8 cellular contexts compared by ENCODE assay signal in genomic region chr3:51941798-51942602, GRCh38. TPM values are rescaled to one million over a fixed set of nuclear protein-coding genes. Genes with fewer than 3 reads are reported as not detected.
DNase-seq lines count a peak whose midpoint lies in the region; ATAC-seq, FAIRE-seq and TF ChIP-seq lines count a peak whose summit lies in the region.

Gene PARP3 (plus strand): TSS chr3:51942363. CDS start chr3:51943356, 993 bp downstream.
Gene RRP9 (minus strand): TSS chr3:51941904. CDS start chr3:51941867, 37 bp downstream.

- ATAC-seq in GM21360 (IDR thresholded peaks at IDR 0.05; ENCODE audit: unreplicated experiment) = peak; percentile 88
- peak; percentile 94 for ATAC-seq in activated CD8-positive, alpha-beta memory T cell treated with anti-CD3 and anti-CD28 coated beads, Interleukin-2, amount 10 ng/mL, durations not matched to agents 7 days and 5 days

- H3K79me2 ChIP-seq in mesendoderm (ENCODE audit: control insufficient read depth, insufficient read depth, low read length) = peaks cover 27% of the 10 kb centered on the region

- peaks cover 7% of the 10 kb centered on the region for H3K4me1 Mint-ChIP-seq in Caco-2 (ENCODE audit: low read depth, unreplicated experiment)
- peaks cover 46% of the 10 kb centered on the region for H3K4me1 Mint-ChIP-seq in activated CD8-positive, alpha-beta memory T cell treated with anti-CD3 and anti-CD28 coated beads, Interleukin-2, amount 10 ng/mL, durations not matched to agents 7 days and 5 days

- H3K36me3 ChIP-seq in Caco-2 (ENCODE audit: control insufficient read depth, insufficient read depth, low read length) (no peaks in the 10 kb centered on the region; the same call in 1 of the 2 replicates), endocrine pancreas (ENCODE audit: control insufficient read depth, insufficient read depth, low read length) (peaks cover 2% of the 10 kb centered on the region), mesendoderm (ENCODE audit: control insufficient read depth, insufficient read depth, low read length) (peaks cover 4% of the 10 kb centered on the region)

- H2AK5ac ChIP-seq in mesendoderm (ENCODE audit: low read length) = peak within 1 kb of the TSS; percentile 88

- POLR2A ChIA-PET in Caco-2 (lab: Charles Lee) = interaction anchor here (0.6 to 2.2 kb wide), 4 partner anchors 32 to 54 kb away, joined by 6 to 15 read pairs (median 10); partner anchors contain the start of genes ABHD14A, ABHD14B, ACY1 and RPL29

- TF ChIP-seq CTCF in Caco-2 (IDR thresholded peaks at IDR 0.05; ENCODE audit: insufficient read depth in 1 of 2, low read depth in 1 of 2, low read length in 1 of 2, severe bottlenecking in 1 of 2, unreplicated experiment in 1 of 2) = peak; percentile 95

- H3K4me3 Mint-ChIP-seq in Caco-2 (ENCODE audit: unreplicated experiment) = peak within 1 kb of the TSS; percentile 63
- peak within 1 kb of the TSS; percentile 80 for H3K4me3 Mint-ChIP-seq in activated CD8-positive, alpha-beta memory T cell treated with anti-CD3 and anti-CD28 coated beads, Interleukin-2, amount 10 ng/mL, durations not matched to agents 7 days and 5 days

- peak within 1 kb of the TSS; percentile 65 for H4K8ac ChIP-seq in mesendoderm (ENCODE audit: low read depth, low read length)

- no peaks in the 10 kb centered on the region for H3K9me3 Mint-ChIP-seq in Caco-2 (ENCODE audit: unreplicated experiment)
- no peaks in the 10 kb centered on the region for H3K9me3 Mint-ChIP-seq in activated CD8-positive, alpha-beta memory T cell treated with anti-CD3 and anti-CD28 coated beads, Interleukin-2, amount 10 ng/mL, durations not matched to agents 7 days and 5 days (ENCODE audit: low read depth)

- no peaks in the 10 kb centered on the region for H3K27me3 Mint-ChIP-seq in Caco-2 (ENCODE audit: insufficient read depth, unreplicated experiment)
- no peaks in the 10 kb centered on the region for H3K27me3 Mint-ChIP-seq in activated CD8-positive, alpha-beta memory T cell treated with anti-CD3 and anti-CD28 coated beads, Interleukin-2, amount 10 ng/mL, durations not matched to agents 7 days and 5 days

- H3K27ac Mint-ChIP-seq in Caco-2 (ENCODE audit: unreplicated experiment) = peak within 1 kb of the TSS; percentile 6
- peak within 1 kb of the TSS; percentile 88 for H3K27ac Mint-ChIP-seq in activated CD8-positive, alpha-beta memory T cell treated with anti-CD3 and anti-CD28 coated beads, Interleukin-2, amount 10 ng/mL, durations not matched to agents 7 days and 5 days

- H3K23ac ChIP-seq in mesendoderm (ENCODE audit: low read length) = peak within 1 kb of the TSS; percentile 67

- peak within 1 kb of the TSS; percentile 39 for H3K4ac ChIP-seq in mesendoderm (ENCODE audit: low read depth, low read length)

- no peak within 1 kb of the TSS for H2BK120ac ChIP-seq in mesendoderm (ENCODE audit: low read depth, low read length)

- no peak within 1 kb of the TSS for H2BK15ac ChIP-seq in mesendoderm (replicated peaks; ENCODE audit: low read depth)

- peaks cover 20% of the 10 kb centered on the region for H3K79me1 ChIP-seq in mesendoderm (ENCODE audit: low read length)

- peak; percentile 99 for FAIRE-seq in HTR-8/SVneo (lab: Jason Lieb, UNC)

- CTCF ChIA-PET in Caco-2 (lab: Charles Lee) = interaction anchor here (0.5 to 2.7 kb wide), 24 partner anchors 21 to 1315 kb away, joined by 3 to 41 read pairs (median 4); partner anchors contain the start of genes ABHD14A, ABHD14B, ACY1 and DCAF1
- CTCF ChIA-PET in activated CD8-positive, alpha-beta memory T cell treated with anti-CD3 and anti-CD28 coated beads, Interleukin-2, amount 10 ng/mL, durations not matched to agents 7 days and 5 days (lab: Charles Lee) = interaction anchor here (0.6 to 4.9 kb wide), 33 partner anchors 11 to 442 kb away, joined by 3 to 65 read pairs (median 3); partner anchors contain the start of genes ABHD14A, ABHD14B, ACY1 and DCAF1

- no peaks in the 10 kb centered on the region for H3K27me3 ChIP-seq in Caco-2 (replicated peaks; ENCODE audit: control insufficient read depth, insufficient read depth, low read length)
- no peaks in the 10 kb centered on the region for H3K27me3 ChIP-seq in endocrine pancreas (ENCODE audit: control insufficient read depth, insufficient read depth, low read length)
- H3K27me3 ChIP-seq in mesendoderm (ENCODE audit: insufficient read depth, low read length, poor library complexity) = no peaks in the 10 kb centered on the region

- peak within 1 kb of the TSS; percentile 94 for H3K56ac ChIP-seq in mesendoderm (ENCODE audit: low read length)

- H4K5ac ChIP-seq in mesendoderm (ENCODE audit: low read length) = no peak within 1 kb of the TSS

- peaks cover 13% of the 10 kb centered on the region for H3K4me1 ChIP-seq in Caco-2
- H3K4me1 ChIP-seq in endocrine pancreas (ENCODE audit: control insufficient read depth, insufficient read depth, low read length) = no peaks in the 10 kb centered on the region
- peaks cover 4% of the 10 kb centered on the region for H3K4me1 ChIP-seq in mesendoderm (ENCODE audit: control insufficient read depth, low read depth, low read length)

- peaks cover 26% of the 10 kb centered on the region for H3K36me3 Mint-ChIP-seq in Caco-2 (ENCODE audit: insufficient read depth, unreplicated experiment)
- peaks cover 11% of the 10 kb centered on the region for H3K36me3 Mint-ChIP-seq in activated CD8-positive, alpha-beta memory T cell treated with anti-CD3 and anti-CD28 coated beads, Interleukin-2, amount 10 ng/mL, durations not matched to agents 7 days and 5 days

- H3K4me2 ChIP-seq in mesendoderm (ENCODE audit: low read length) = peak within 1 kb of the TSS; percentile 65

- no CpG with 5 or more reads among the region's 67 CpGs for whole genome bisulfite sequencing in mesendoderm (ENCODE audit: extremely low coverage, insufficient coverage, low lambda C conversion rate)

- peak; percentile 99 to 100 for DNase-seq in Caco-2
- peak; percentile 99 for DNase-seq in HTR-8/SVneo (ENCODE audit: insufficient read length, low spot score)
- DNase-seq in NOMO-1 treated with dmso at 0.1 percent for 144 hours (lab: John Stamatoyannopoulos, UW; ENCODE audit: unreplicated experiment) = peak; percentile 100
- DNase-seq in activated CD8-positive, alpha-beta memory T cell treated with anti-CD3 and anti-CD28 coated beads, Interleukin-2, amount 10 ng/mL, durations not matched to agents 7 days and 5 days = peak; percentile 100
- peak; percentile 100 for DNase-seq in mesendoderm
- peak; percentile 95 for DNase-seq in stimulated activated CD8-positive, alpha-beta memory T cell treated with anti-CD3 and anti-CD28 coated beads, Interleukin-15, amount 100 ng/mL, for 24 hours (ENCODE audit: low read depth)

- H3K9ac ChIP-seq in endocrine pancreas (ENCODE audit: control insufficient read depth, insufficient read depth, low read length) (peak within 1 kb of the TSS; percentile 89), mesendoderm (ENCODE audit: low read length) (peak within 1 kb of the TSS; percentile 78)

- H2BK5ac ChIP-seq in mesendoderm (ENCODE audit: low read length) = peak within 1 kb of the TSS; percentile 54

- BruUV-seq in Caco-2 (replicated peaks; lab: Mats Ljungman, UMichigan) = no TSS peak

- H3K4me3 ChIP-seq in Caco-2 (ENCODE audit: low read depth, low read length) (peak within 1 kb of the TSS; percentile 49), endocrine pancreas (ENCODE audit: control insufficient read depth, insufficient read depth, low read length) (peak within 1 kb of the TSS; percentile 58), mesendoderm (ENCODE audit: low read length) (peak within 1 kb of the TSS; percentile 82)

- H3K27ac ChIP-seq in mesendoderm (ENCODE audit: low read depth, low read length) = no peak within 1 kb of the TSS

- H3K18ac ChIP-seq in mesendoderm (ENCODE audit: low read length) = peak within 1 kb of the TSS; percentile 34

- H3K9me3 ChIP-seq in Caco-2 = no peaks in the 10 kb centered on the region
- H3K9me3 ChIP-seq in endocrine pancreas (ENCODE audit: control insufficient read depth, low read length) = no peaks in the 10 kb centered on the region

- intact Hi-C loops in Caco-2 (cut with micrococcal nuclease; ENCODE audit: unreplicated experiment) = loop anchor here (1.0 to 2.0 kb wide), 5 partner anchors 25 to 202 kb away; partner anchors contain the start of genes ABHD14B and PCBP4

RNA-seq across cellular contexts. Expression of gene PARP3, which starts in this region (rescaled TPM):
- total RNA-seq in Caco-2 (2022) = 3.3 and 5.6 TPM in 2 replicates
- 10 to 100 TPM; 15.8 to 19.0 TPM for total RNA-seq in activated CD8-positive, alpha-beta memory T cell treated with anti-CD3 and anti-CD28 coated beads, Interleukin-2, amount 10 ng/mL, durations not matched to agents 7 days and 5 days
- 1.1 TPM for polyA plus RNA-seq in mesendoderm (2013, experiment 1 of 2)
- 0.98 TPM for polyA plus RNA-seq in mesendoderm (2013, experiment 2 of 2)

RNA-seq across cellular contexts. Expression of gene RRP9, which starts in this region (rescaled TPM):
- total RNA-seq in Caco-2 (2022) = 39.1 and 43.0 TPM in 2 replicates
- 10 to 100 TPM; 25.4 to 38.0 TPM for total RNA-seq in activated CD8-positive, alpha-beta memory T cell treated with anti-CD3 and anti-CD28 coated beads, Interleukin-2, amount 10 ng/mL, durations not matched to agents 7 days and 5 days
- 41.3 TPM for polyA plus RNA-seq in mesendoderm (2013, experiment 1 of 2)
- 41.6 TPM for polyA plus RNA-seq in mesendoderm (2013, experiment 2 of 2)
